ENCODE assay signal across 22 cellular contexts in the genomic region with DNA sequence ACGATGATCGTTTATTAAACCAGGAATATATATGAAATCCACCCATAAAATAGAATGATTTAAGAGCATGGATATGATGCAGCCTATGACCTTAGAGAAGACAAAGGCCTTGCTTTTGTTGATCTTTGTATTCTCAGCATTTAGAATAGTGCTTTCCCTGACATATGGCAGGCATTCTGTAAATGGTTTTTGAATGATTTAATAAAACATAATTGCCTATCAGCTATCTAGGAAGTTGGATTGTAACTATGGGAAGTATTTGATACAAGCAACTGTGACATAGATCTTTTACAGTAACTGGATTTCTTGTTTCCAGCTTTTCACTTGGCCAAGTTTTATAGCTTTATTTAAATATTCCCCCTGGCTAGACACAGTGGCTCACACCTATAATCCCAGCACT. TPM values are rescaled to one million over a fixed set of nuclear protein-coding genes. Genes with fewer than 3 reads are reported as not detected.
DNase-seq lines count a peak whose midpoint lies in the region; ATAC-seq, FAIRE-seq and TF ChIP-seq lines count a peak whose summit lies in the region.
"Had no signal": no experiment of that assay in that cellular context is flagged by ENCODE, and none has a peak within 500 bp of the region (broad histone marks: within the 10 kb centered on the region; RNA-seq: fewer than 3 reads in every experiment).

No MANE protein-coding gene starts in this region.

- H3K4me3 ChIP-seq in tibial artery, result no peak overlapping the region
- H3K4me3 ChIP-seq: lung, smooth muscle cell had no signal

- no peaks in the 10 kb centered on the region for H3K27me3 ChIP-seq in tibial artery

- H3K4me3 Mint-ChIP-seq in activated CD4-positive, alpha-beta T cell treated with anti-CD3 and anti-CD28 coated beads, Interleukin-2, amount 10 ng/mL, durations not matched to agents 24 days and 14 days, result peak overlapping the region; percentile 44
- H3K4me3 Mint-ChIP-seq in activated T-helper 1 cell treated with anti-CD3 and anti-CD28 coated beads, Interleukin-12 subunit alpha, Interleukin-12 subunit beta, Interleukin-2, Interleukin-4 antibody, amounts not matched to agents 30 ng/mL and 10 ng/mL and 1 ng/mL, durations not matched to agents 14 hours and 24 hours and 36 hours, result no peak overlapping the region
- H3K4me3 Mint-ChIP-seq in naive thymus-derived CD8-positive, alpha-beta T cell, result peak overlapping the region in 9 of 10 donors; percentile 11 to 81 (median 47)

- no peaks in the 10 kb centered on the region for H3K27me3 Mint-ChIP-seq in activated CD4-positive, alpha-beta T cell treated with anti-CD3 and anti-CD28 coated beads, Interleukin-2, amount 10 ng/mL, durations not matched to agents 24 days and 14 days
- H3K27me3 Mint-ChIP-seq in activated T-helper 1 cell treated with anti-CD3 and anti-CD28 coated beads, Interleukin-12 subunit alpha, Interleukin-12 subunit beta, Interleukin-2, Interleukin-4 antibody, amounts not matched to agents 30 ng/mL and 10 ng/mL and 1 ng/mL, durations not matched to agents 14 hours and 24 hours and 36 hours (ENCODE audit: insufficient read depth), result no peaks in the 10 kb centered on the region
- H3K27me3 Mint-ChIP-seq in naive thymus-derived CD8-positive, alpha-beta T cell, result no peaks in the 10 kb centered on the region

- POLR2A ChIA-PET in naive thymus-derived CD8-positive, alpha-beta T cell (lab: Charles Lee), result interaction anchor here (1.0 to 2.3 kb wide), 8 partner anchors 11 to 528 kb away, joined by 3 to 15 read pairs (median 4); no protein-coding TSS in a partner anchor

- no peaks in the 10 kb centered on the region for H3K36me3 ChIP-seq in tibial artery

- no peaks in the 10 kb centered on the region for H3K9me3 Mint-ChIP-seq in activated CD4-positive, alpha-beta T cell treated with anti-CD3 and anti-CD28 coated beads, Interleukin-2, amount 10 ng/mL, durations not matched to agents 24 days and 14 days
- H3K9me3 Mint-ChIP-seq in activated T-helper 1 cell treated with anti-CD3 and anti-CD28 coated beads, Interleukin-12 subunit alpha, Interleukin-12 subunit beta, Interleukin-2, Interleukin-4 antibody, amounts not matched to agents 30 ng/mL and 10 ng/mL and 1 ng/mL, durations not matched to agents 14 hours and 24 hours and 36 hours, result peaks cover 3% of the 10 kb centered on the region
- H3K9me3 Mint-ChIP-seq in naive thymus-derived CD8-positive, alpha-beta T cell, result peaks cover 0 to 9% (median 0%) of the 10 kb centered on the region in 9 donors

- no peak overlapping the region for H3K27ac ChIP-seq in tibial artery

- no peaks in the 10 kb centered on the region for H3K9me3 ChIP-seq in tibial artery

- FAIRE-seq in GM19239 (lab: Jason Lieb, UNC), result peak; percentile 54
- FAIRE-seq: A204.1, frontal cortex, G401.6, urothelium cell line had no signal

- DNase-seq in activated CD4-positive, alpha-beta T cell treated with anti-CD3 and anti-CD28 coated beads, Interleukin-2, amount 10 ng/mL, durations not matched to agents 24 days and 14 days, result no peak
- DNase-seq in activated CD4-positive, alpha-beta T cell treated with anti-CD3 and anti-CD28 coated beads, Interleukin-2, amount 50 U/mL, for 4 hours, result no peak
- DNase-seq in GM19239 (ENCODE audit: insufficient read length, low spot score) (no peak), tibial artery (no peak), COLO829 (ENCODE audit: low spot score) (no peak), NCI-H748 treated with DMSO at 0.1 percent for 48 hours (lab: John Stamatoyannopoulos, UW) (no peak)
- no peak for DNase-seq in activated T-helper 1 cell treated with anti-CD3 and anti-CD28 coated beads, Interleukin-12 subunit alpha, Interleukin-12 subunit beta, Interleukin-2, Interleukin-4 antibody, amounts not matched to agents 30 ng/mL and 10 ng/mL and 1 ng/mL, durations not matched to agents 14 hours and 24 hours and 36 hours (ENCODE audit: low spot score)
- DNase-seq in naive thymus-derived CD8-positive, alpha-beta T cell, result no peak
- DNase-seq: activated CD4-positive, alpha-beta T cell treated with anti-CD3 and anti-CD28 coated beads, Interleukin-2, amount 50 U/mL, for 48 hours; NCI-H1092; NCI-H2081 treated with DMSO at 0.1 percent for 48 hours; NCI-H510A; RPMI8226; stimulated activated CD4-positive, alpha-beta T cell treated with anti-CD3 and anti-CD28 coated beads, Interleukin-4, amount 100 ng/mL, for 1 hour had no signal

- TF ChIP-seq CTCF in tibial artery (IDR thresholded peaks at IDR 0.05), result no peak

- H3K36me3 Mint-ChIP-seq in activated CD4-positive, alpha-beta T cell treated with anti-CD3 and anti-CD28 coated beads, Interleukin-2, amount 10 ng/mL, durations not matched to agents 24 days and 14 days (ENCODE audit: low read depth), result no peaks in the 10 kb centered on the region
- H3K36me3 Mint-ChIP-seq in activated T-helper 1 cell treated with anti-CD3 and anti-CD28 coated beads, Interleukin-12 subunit alpha, Interleukin-12 subunit beta, Interleukin-2, Interleukin-4 antibody, amounts not matched to agents 30 ng/mL and 10 ng/mL and 1 ng/mL, durations not matched to agents 14 hours and 24 hours and 36 hours (ENCODE audit: low read depth), result no peaks in the 10 kb centered on the region
- no peaks in the 10 kb centered on the region for H3K36me3 Mint-ChIP-seq in naive thymus-derived CD8-positive, alpha-beta T cell

- no peaks in the 10 kb centered on the region for H3K4me1 ChIP-seq in tibial artery

- intact Hi-C loops in activated CD4-positive, alpha-beta T cell treated with anti-CD3 and anti-CD28 coated beads, Interleukin-2, amount 10 ng/mL, durations not matched to agents 24 days and 14 days (cut with micrococcal nuclease), result loop anchor here (5.0 kb wide), 1 partner anchor 75 kb away; no protein-coding TSS in a partner anchor
- intact Hi-C loops in activated T-helper 1 cell treated with anti-CD3 and anti-CD28 coated beads, Interleukin-12 subunit alpha, Interleukin-12 subunit beta, Interleukin-2, Interleukin-4 antibody, amounts not matched to agents 30 ng/mL and 10 ng/mL and 1 ng/mL, durations not matched to agents 14 hours and 24 hours and 36 hours (cut with micrococcal nuclease), result loop anchor here (2.0 to 10.0 kb wide), 2 partner anchors 259 to 1417 kb away; partner anchors contain the start of gene MAP3K20
- intact Hi-C loops in tibial artery (cut with DNase I; ENCODE audit: low total_unique reads), result no loop called here

- H3K27ac Mint-ChIP-seq in activated CD4-positive, alpha-beta T cell treated with anti-CD3 and anti-CD28 coated beads, Interleukin-2, amount 10 ng/mL, durations not matched to agents 24 days and 14 days, result peak overlapping the region; percentile 81
- peak overlapping the region; percentile 49 for H3K27ac Mint-ChIP-seq in activated T-helper 1 cell treated with anti-CD3 and anti-CD28 coated beads, Interleukin-12 subunit alpha, Interleukin-12 subunit beta, Interleukin-2, Interleukin-4 antibody, amounts not matched to agents 30 ng/mL and 10 ng/mL and 1 ng/mL, durations not matched to agents 14 hours and 24 hours and 36 hours
- peak overlapping the region; percentile 92 to 100 (median 97) for H3K27ac Mint-ChIP-seq in naive thymus-derived CD8-positive, alpha-beta T cell

- H3K4me1 Mint-ChIP-seq in activated CD4-positive, alpha-beta T cell treated with anti-CD3 and anti-CD28 coated beads, Interleukin-2, amount 10 ng/mL, durations not matched to agents 24 days and 14 days, result peaks cover 64% of the 10 kb centered on the region
- peaks cover 84% of the 10 kb centered on the region for H3K4me1 Mint-ChIP-seq in activated T-helper 1 cell treated with anti-CD3 and anti-CD28 coated beads, Interleukin-12 subunit alpha, Interleukin-12 subunit beta, Interleukin-2, Interleukin-4 antibody, amounts not matched to agents 30 ng/mL and 10 ng/mL and 1 ng/mL, durations not matched to agents 14 hours and 24 hours and 36 hours (ENCODE audit: low read depth)
- peaks cover 31 to 91% (median 85%) of the 10 kb centered on the region in 4 donors for H3K4me1 Mint-ChIP-seq in naive thymus-derived CD8-positive, alpha-beta T cell

- ATAC-seq in naive thymus-derived CD8-positive, alpha-beta T cell, result no peak
- ATAC-seq: esophagus mucosa, HCT116 had no signal

RNA-seq across cellular contexts. Expression of gene GPR155, which starts 5.1 kb away (rescaled TPM):
- 3.1 and 3.6 TPM in 2 replicates for total RNA-seq in activated CD4-positive, alpha-beta T cell treated with anti-CD3 and anti-CD28 coated beads, Interleukin-2, amount 10 ng/mL, durations not matched to agents 24 days and 14 days
- 2.7 and 2.9 TPM in 2 replicates for total RNA-seq in activated T-helper 1 cell treated with anti-CD3 and anti-CD28 coated beads, Interleukin-12 subunit alpha, Interleukin-12 subunit beta, Interleukin-2, Interleukin-4 antibody, amounts not matched to agents 30 ng/mL and 10 ng/mL and 1 ng/mL, durations not matched to agents 14 hours and 24 hours and 36 hours
- total RNA-seq in naive thymus-derived CD8-positive, alpha-beta T cell, result 10 to 100 TPM; 23.9 to 27.2 TPM
- polyA plus RNA-seq in naive thymus-derived CD8-positive, alpha-beta T cell, result 10 to 100 TPM in 2 of 3 donors, 1 to 10 TPM in 1; 9.7 to 19.5 (median 18.6) TPM
